2 cellular contexts compared by ENCODE assay signal in the genomic region with DNA sequence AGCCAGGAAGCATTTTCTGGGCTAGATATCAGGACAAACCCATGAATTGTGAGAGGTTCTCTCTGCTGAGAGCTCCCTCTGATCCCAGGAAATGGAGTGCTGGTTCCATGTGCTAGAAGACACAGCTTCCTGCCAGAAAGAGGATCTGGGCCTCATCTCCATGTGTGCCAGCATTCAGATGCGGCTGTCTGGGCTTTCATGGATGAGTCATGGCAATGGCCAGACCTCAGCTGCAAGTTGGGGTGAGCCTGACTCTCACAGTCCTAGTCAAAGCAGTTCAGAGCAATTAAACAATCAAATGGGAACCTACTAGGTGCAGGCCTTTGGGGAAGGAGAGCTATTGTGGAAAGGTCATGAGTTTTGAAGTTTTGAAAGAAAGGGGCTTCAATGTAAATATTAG.
TF ChIP-seq lines count a peak whose summit lies in the region.

No MANE protein-coding gene starts in this region.

TF ChIP-seq in K562, 482 proteins besides CTCF, POLR2A, EP300 and RAD21 (continued from another document and continues in another):
- TF ChIP-seq, protein P1, sequence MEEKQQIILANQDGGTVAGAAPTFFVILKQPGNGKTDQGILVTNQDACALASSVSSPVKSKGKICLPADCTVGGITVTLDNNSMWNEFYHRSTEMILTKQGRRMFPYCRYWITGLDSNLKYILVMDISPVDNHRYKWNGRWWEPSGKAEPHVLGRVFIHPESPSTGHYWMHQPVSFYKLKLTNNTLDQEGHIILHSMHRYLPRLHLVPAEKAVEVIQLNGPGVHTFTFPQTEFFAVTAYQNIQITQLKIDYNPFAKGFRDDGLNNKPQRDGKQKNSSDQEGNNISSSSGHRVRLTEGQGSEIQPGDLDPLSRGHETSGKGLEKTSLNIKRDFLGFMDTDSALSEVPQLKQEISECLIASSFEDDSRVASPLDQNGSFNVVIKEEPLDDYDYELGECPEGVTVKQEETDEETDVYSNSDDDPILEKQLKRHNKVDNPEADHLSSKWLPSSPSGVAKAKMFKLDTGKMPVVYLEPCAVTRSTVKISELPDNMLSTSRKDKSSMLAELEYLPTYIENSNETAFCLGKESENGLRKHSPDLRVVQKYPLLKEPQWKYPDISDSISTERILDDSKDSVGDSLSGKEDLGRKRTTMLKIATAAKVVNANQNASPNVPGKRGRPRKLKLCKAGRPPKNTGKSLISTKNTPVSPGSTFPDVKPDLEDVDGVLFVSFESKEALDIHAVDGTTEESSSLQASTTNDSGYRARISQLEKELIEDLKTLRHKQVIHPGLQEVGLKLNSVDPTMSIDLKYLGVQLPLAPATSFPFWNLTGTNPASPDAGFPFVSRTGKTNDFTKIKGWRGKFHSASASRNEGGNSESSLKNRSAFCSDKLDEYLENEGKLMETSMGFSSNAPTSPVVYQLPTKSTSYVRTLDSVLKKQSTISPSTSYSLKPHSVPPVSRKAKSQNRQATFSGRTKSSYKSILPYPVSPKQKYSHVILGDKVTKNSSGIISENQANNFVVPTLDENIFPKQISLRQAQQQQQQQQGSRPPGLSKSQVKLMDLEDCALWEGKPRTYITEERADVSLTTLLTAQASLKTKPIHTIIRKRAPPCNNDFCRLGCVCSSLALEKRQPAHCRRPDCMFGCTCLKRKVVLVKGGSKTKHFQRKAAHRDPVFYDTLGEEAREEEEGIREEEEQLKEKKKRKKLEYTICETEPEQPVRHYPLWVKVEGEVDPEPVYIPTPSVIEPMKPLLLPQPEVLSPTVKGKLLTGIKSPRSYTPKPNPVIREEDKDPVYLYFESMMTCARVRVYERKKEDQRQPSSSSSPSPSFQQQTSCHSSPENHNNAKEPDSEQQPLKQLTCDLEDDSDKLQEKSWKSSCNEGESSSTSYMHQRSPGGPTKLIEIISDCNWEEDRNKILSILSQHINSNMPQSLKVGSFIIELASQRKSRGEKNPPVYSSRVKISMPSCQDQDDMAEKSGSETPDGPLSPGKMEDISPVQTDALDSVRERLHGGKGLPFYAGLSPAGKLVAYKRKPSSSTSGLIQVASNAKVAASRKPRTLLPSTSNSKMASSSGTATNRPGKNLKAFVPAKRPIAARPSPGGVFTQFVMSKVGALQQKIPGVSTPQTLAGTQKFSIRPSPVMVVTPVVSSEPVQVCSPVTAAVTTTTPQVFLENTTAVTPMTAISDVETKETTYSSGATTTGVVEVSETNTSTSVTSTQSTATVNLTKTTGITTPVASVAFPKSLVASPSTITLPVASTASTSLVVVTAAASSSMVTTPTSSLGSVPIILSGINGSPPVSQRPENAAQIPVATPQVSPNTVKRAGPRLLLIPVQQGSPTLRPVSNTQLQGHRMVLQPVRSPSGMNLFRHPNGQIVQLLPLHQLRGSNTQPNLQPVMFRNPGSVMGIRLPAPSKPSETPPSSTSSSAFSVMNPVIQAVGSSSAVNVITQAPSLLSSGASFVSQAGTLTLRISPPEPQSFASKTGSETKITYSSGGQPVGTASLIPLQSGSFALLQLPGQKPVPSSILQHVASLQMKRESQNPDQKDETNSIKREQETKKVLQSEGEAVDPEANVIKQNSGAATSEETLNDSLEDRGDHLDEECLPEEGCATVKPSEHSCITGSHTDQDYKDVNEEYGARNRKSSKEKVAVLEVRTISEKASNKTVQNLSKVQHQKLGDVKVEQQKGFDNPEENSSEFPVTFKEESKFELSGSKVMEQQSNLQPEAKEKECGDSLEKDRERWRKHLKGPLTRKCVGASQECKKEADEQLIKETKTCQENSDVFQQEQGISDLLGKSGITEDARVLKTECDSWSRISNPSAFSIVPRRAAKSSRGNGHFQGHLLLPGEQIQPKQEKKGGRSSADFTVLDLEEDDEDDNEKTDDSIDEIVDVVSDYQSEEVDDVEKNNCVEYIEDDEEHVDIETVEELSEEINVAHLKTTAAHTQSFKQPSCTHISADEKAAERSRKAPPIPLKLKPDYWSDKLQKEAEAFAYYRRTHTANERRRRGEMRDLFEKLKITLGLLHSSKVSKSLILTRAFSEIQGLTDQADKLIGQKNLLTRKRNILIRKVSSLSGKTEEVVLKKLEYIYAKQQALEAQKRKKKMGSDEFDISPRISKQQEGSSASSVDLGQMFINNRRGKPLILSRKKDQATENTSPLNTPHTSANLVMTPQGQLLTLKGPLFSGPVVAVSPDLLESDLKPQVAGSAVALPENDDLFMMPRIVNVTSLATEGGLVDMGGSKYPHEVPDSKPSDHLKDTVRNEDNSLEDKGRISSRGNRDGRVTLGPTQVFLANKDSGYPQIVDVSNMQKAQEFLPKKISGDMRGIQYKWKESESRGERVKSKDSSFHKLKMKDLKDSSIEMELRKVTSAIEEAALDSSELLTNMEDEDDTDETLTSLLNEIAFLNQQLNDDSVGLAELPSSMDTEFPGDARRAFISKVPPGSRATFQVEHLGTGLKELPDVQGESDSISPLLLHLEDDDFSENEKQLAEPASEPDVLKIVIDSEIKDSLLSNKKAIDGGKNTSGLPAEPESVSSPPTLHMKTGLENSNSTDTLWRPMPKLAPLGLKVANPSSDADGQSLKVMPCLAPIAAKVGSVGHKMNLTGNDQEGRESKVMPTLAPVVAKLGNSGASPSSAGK (IDR thresholded peaks at IDR 0.05), result peak; percentile 59
- TF ChIP-seq ZNF551 (CRISPR knock-in tag; IDR thresholded peaks at IDR 0.05), result no peak
- peak; percentile 33; the same call in 1 of the 2 replicates for TF ChIP-seq PYGO2 (tag; IDR thresholded peaks at IDR 0.05)
- TF ChIP-seq ZNF354B (CRISPR knock-in tag; IDR thresholded peaks at IDR 0.05), result no peak
- TF ChIP-seq CXXC5 (CRISPR knock-in tag; IDR thresholded peaks at IDR 0.05), result peak; percentile 60
- no peak for TF ChIP-seq ELF2 (CRISPR knock-in tag; IDR thresholded peaks at IDR 0.05)
- TF ChIP-seq, protein P2, sequence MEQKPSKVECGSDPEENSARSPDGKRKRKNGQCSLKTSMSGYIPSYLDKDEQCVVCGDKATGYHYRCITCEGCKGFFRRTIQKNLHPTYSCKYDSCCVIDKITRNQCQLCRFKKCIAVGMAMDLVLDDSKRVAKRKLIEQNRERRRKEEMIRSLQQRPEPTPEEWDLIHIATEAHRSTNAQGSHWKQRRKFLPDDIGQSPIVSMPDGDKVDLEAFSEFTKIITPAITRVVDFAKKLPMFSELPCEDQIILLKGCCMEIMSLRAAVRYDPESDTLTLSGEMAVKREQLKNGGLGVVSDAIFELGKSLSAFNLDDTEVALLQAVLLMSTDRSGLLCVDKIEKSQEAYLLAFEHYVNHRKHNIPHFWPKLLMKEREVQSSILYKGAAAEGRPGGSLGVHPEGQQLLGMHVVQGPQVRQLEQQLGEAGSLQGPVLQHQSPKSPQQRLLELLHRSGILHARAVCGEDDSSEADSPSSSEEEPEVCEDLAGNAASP (IDR thresholded peaks at IDR 0.05), result no peak
- no peak for TF ChIP-seq NFE2 (IDR thresholded peaks at IDR 0.05; ENCODE audit: low read depth)
- TF ChIP-seq MCM5 (IDR thresholded peaks at IDR 0.05; ENCODE audit: low read depth), result no peak
- TF ChIP-seq, protein P3, sequence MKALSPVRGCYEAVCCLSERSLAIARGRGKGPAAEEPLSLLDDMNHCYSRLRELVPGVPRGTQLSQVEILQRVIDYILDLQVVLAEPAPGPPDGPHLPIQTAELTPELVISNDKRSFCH (CRISPR knock-in tag; IDR thresholded peaks at IDR 0.05), result no peak
- TF ChIP-seq, protein P3 (tag; IDR thresholded peaks at IDR 0.05), result 0 out of 2 replicates have a peak, but pooled peaks have one; percentile 63
- TF ChIP-seq TCF7 (IDR thresholded peaks at IDR 0.05; ENCODE audit: borderline replicate concordance), result no peak
- no peak for TF ChIP-seq NONO (IDR thresholded peaks at IDR 0.05; ENCODE audit: low read depth in 2 of 2, low read length in 1 of 2)
- TF ChIP-seq L3MBTL2 (IDR thresholded peaks at IDR 0.05), result peak; percentile 61

TF ChIP-seq in HepG2, 621 proteins besides CTCF, POLR2A, EP300 and RAD21 (continued from another document):
- TF ChIP-seq, protein P4, sequence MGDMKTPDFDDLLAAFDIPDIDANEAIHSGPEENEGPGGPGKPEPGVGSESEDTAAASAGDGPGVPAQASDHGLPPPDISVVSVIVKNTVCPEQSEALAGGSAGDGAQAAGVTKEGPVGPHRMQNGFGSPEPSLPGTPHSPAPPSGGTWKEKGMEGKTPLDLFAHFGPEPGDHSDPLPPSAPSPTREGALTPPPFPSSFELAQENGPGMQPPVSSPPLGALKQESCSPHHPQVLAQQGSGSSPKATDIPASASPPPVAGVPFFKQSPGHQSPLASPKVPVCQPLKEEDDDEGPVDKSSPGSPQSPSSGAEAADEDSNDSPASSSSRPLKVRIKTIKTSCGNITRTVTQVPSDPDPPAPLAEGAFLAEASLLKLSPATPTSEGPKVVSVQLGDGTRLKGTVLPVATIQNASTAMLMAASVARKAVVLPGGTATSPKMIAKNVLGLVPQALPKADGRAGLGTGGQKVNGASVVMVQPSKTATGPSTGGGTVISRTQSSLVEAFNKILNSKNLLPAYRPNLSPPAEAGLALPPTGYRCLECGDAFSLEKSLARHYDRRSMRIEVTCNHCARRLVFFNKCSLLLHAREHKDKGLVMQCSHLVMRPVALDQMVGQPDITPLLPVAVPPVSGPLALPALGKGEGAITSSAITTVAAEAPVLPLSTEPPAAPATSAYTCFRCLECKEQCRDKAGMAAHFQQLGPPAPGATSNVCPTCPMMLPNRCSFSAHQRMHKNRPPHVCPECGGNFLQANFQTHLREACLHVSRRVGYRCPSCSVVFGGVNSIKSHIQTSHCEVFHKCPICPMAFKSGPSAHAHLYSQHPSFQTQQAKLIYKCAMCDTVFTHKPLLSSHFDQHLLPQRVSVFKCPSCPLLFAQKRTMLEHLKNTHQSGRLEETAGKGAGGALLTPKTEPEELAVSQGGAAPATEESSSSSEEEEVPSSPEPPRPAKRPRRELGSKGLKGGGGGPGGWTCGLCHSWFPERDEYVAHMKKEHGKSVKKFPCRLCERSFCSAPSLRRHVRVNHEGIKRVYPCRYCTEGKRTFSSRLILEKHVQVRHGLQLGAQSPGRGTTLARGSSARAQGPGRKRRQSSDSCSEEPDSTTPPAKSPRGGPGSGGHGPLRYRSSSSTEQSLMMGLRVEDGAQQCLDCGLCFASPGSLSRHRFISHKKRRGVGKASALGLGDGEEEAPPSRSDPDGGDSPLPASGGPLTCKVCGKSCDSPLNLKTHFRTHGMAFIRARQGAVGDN (CRISPR knock-in tag; IDR thresholded peaks at IDR 0.05), result no peak
- TF ChIP-seq, protein P5, sequence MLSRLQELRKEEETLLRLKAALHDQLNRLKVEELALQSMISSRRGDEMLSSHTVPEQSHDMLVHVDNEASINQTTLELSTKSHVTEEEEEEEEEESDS (CRISPR knock-in tag; IDR thresholded peaks at IDR 0.05; ENCODE audit: borderline replicate concordance), result no peak
TF ChIP-seq in HepG2: peak in this region for 1.
